8 cellular contexts compared by ENCODE assay signal in the genomic region with DNA sequence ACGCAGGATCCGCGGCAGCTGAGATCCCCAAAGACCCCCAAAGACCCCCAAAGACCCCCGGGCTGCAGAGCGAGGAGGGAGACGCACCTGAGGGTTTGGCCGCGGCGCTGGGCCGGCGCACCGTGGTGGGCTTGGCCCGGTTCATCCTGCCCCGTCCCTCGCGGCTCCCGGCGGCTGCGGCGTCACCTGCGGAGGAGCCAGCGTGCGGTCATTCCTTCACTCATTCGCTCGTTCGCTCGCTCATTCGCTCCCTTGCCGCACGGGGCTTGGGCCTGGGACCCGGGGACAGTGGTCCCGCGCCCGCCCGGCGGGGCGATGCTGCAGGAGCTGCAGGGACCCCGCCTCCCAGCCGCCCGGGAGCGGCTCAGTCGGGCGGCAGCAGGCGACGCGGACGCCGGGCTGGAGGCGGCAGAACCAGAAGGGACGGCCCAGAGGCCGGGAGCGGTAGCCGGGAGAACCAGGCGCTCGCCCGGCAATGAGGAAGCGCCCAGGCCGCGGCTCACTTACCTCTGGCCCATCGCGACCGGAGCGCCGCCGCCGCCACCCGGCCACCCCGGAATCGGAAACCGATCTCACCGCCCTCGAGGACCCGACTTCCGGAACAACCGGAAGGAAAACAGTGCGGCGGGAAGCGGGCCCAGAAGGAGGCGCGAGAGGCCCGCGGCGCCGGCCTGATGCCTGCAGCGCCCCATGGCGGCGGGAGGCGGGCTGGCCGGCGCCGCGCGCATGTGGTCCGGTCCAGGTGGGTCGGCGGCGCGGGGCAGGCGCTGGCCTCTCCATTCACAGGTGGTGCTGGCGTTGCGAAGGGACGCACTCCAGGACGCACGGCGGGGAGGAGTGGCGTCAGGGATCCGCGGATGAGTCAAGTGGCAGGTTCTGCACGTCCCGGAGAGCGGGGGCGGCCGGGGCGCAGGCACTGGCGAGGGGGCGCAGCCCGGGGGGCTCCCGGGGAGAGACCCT. TPM values are rescaled to one million over a fixed set of nuclear protein-coding genes. Genes with fewer than 3 reads are reported as not detected.
DNase-seq lines count a peak whose midpoint lies in the region; ATAC-seq and TF ChIP-seq lines count a peak whose summit lies in the region.

A gene with protein sequence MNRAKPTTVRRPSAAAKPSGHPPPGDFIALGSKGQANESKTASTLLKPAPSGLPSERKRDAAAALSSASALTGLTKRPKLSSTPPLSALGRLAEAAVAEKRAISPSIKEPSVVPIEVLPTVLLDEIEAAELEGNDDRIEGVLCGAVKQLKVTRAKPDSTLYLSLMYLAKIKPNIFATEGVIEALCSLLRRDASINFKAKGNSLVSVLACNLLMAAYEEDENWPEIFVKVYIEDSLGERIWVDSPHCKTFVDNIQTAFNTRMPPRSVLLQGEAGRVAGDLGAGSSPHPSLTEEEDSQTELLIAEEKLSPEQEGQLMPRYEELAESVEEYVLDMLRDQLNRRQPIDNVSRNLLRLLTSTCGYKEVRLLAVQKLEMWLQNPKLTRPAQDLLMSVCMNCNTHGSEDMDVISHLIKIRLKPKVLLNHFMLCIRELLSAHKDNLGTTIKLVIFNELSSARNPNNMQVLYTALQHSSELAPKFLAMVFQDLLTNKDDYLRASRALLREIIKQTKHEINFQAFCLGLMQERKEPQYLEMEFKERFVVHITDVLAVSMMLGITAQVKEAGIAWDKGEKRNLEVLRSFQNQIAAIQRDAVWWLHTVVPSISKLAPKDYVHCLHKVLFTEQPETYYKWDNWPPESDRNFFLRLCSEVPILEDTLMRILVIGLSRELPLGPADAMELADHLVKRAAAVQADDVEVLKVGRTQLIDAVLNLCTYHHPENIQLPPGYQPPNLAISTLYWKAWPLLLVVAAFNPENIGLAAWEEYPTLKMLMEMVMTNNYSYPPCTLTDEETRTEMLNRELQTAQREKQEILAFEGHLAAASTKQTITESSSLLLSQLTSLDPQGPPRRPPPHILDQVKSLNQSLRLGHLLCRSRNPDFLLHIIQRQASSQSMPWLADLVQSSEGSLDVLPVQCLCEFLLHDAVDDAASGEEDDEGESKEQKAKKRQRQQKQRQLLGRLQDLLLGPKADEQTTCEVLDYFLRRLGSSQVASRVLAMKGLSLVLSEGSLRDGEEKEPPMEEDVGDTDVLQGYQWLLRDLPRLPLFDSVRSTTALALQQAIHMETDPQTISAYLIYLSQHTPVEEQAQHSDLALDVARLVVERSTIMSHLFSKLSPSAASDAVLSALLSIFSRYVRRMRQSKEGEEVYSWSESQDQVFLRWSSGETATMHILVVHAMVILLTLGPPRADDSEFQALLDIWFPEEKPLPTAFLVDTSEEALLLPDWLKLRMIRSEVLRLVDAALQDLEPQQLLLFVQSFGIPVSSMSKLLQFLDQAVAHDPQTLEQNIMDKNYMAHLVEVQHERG (N-terminal part only) (minus strand): TSS at position 574 of the 960 bp plus-strand sequence. CDS start 429 bp downstream, at position 145.

- no peaks in the 10 kb centered on the region for H3K27me3 ChIP-seq in testis

- POLR2A ChIA-PET in HEK293 (lab: Yijun Ruan, JAX) = interaction anchor here (0.6 to 2.2 kb wide), 4 partner anchors 28 to 37 kb away, joined by 3 to 10 read pairs (median 5); no protein-coding TSS in a partner anchor

- peak; percentile 96 for ATAC-seq in omental fat pad (ENCODE audit: low FRiP score)

- H3K4me3 ChIP-seq in HEK293 (ENCODE audit: low read depth, low read length) = peak within 1 kb of the TSS; percentile 89
- peak within 1 kb of the TSS; percentile 82 for H3K4me3 ChIP-seq in SK-N-MC
- peak within 1 kb of the TSS; percentile 100 for H3K4me3 ChIP-seq in testis

- peaks cover 6 to 34% of the 10 kb centered on the region in 2 experiments; a peak in 2 of 3 replicates for H3K36me3 ChIP-seq in HEK293 (ENCODE audit: control insufficient read depth in 2 of 2, insufficient read depth in 1 of 2, low read length in 2 of 2)
- H3K36me3 ChIP-seq in SK-N-MC (ENCODE audit: insufficient read depth, low read length) = peaks cover 19% of the 10 kb centered on the region; the same call in 1 of the 2 replicates
- no peaks in the 10 kb centered on the region for H3K36me3 ChIP-seq in testis (ENCODE audit: low read depth, missing control alignments)

- DNase-seq in GM04503 (ENCODE audit: low read depth) = peak; percentile 35
- DNase-seq in MV-4-11 (lab: John Stamatoyannopoulos, UW) = peak; percentile 85
- peak; percentile 35 for DNase-seq in SK-N-MC (ENCODE audit: low read depth, low spot score)
- peak; percentile 90 for DNase-seq in activated naive CD4-positive, alpha-beta T cell treated with anti-CD3 and anti-CD28 coated beads, Interleukin-2, amount 50 U/mL, for 16 hours
- peak; percentile 91 for DNase-seq in glomerular visceral epithelial cell (ENCODE audit: extremely low spot score)
- DNase-seq in omental fat pad (ENCODE audit: low spot score) = peak; percentile 68
- DNase-seq in testis = peak; percentile 95

- TF ChIP-seq CTCF in HEK293 (tag by site-specific recombination; IDR thresholded peaks at IDR 0.05) = peak; percentile 50
- TF ChIP-seq CTCF in omental fat pad (IDR thresholded peaks at IDR 0.05) = peak in 2 of 3 donors; percentile 86 to 95
- TF ChIP-seq CTCF in testis (IDR thresholded peaks at IDR 0.05) = peak; percentile 91 to 99 (median 98)

- CTCF ChIA-PET in HEK293 (lab: Yijun Ruan, JAX) = interaction anchor here (0.6 to 1.9 kb wide), 12 partner anchors 13 to 343 kb away, joined by 3 to 11 read pairs (median 3); a partner anchor contains a TSS

- peak within 1 kb of the TSS; percentile 89 for H3K9ac ChIP-seq in SK-N-MC (ENCODE audit: insufficient read length)

- intact Hi-C loops in testis (cut with DNase I; ENCODE audit: low total_unique reads) = no loop called here

- H3K27ac ChIP-seq in HEK293 (ENCODE audit: extremely low read depth, low read depth, low read length) = peak within 1 kb of the TSS; percentile 78; the same call in 1 of the 2 replicates
- peak within 1 kb of the TSS; percentile 48; the same call in 1 of the 2 replicates for H3K27ac ChIP-seq in SK-N-MC
- peak within 1 kb of the TSS; percentile 33 to 53 for H3K27ac ChIP-seq in testis

- WGBS in testis, 2 donors = 0 to 1% methylated on average over 24 to 111 of the region's 118 CpGs

- TF ChIP-seq POLR2A in testis (IDR thresholded peaks at IDR 0.05) = no peak

- H3K9me3 ChIP-seq in HEK293 (ENCODE audit: control insufficient read depth, insufficient read depth, low read depth, low read length) (no peaks in the 10 kb centered on the region), SK-N-MC (ENCODE audit: low read depth, low read length) (no peaks in the 10 kb centered on the region), testis (no peaks in the 10 kb centered on the region)

- H3K4me1 ChIP-seq in HEK293 (ENCODE audit: control insufficient read depth, insufficient read depth, low read length) (no peaks in the 10 kb centered on the region), testis (peaks cover 9% of the 10 kb centered on the region)

TF ChIP-seq in HEK293, 187 proteins besides CTCF, POLR2A, EP300 and RAD21 (continues in another document):
- TF ChIP-seq ZNF561 (tag by site-specific recombination; IDR thresholded peaks at IDR 0.05; ENCODE audit: borderline replicate concordance) = peak; percentile 68
- 0 out of 2 replicates have a peak, but pooled peaks have one; percentile 35 for TF ChIP-seq KLF8 (tag by site-specific recombination; IDR thresholded peaks at IDR 0.05)
- TF ChIP-seq SP7 (tag by site-specific recombination; IDR thresholded peaks at IDR 0.05) = 0 out of 2 replicates have a peak, but pooled peaks have one; percentile 19
- TF ChIP-seq, protein P1, sequence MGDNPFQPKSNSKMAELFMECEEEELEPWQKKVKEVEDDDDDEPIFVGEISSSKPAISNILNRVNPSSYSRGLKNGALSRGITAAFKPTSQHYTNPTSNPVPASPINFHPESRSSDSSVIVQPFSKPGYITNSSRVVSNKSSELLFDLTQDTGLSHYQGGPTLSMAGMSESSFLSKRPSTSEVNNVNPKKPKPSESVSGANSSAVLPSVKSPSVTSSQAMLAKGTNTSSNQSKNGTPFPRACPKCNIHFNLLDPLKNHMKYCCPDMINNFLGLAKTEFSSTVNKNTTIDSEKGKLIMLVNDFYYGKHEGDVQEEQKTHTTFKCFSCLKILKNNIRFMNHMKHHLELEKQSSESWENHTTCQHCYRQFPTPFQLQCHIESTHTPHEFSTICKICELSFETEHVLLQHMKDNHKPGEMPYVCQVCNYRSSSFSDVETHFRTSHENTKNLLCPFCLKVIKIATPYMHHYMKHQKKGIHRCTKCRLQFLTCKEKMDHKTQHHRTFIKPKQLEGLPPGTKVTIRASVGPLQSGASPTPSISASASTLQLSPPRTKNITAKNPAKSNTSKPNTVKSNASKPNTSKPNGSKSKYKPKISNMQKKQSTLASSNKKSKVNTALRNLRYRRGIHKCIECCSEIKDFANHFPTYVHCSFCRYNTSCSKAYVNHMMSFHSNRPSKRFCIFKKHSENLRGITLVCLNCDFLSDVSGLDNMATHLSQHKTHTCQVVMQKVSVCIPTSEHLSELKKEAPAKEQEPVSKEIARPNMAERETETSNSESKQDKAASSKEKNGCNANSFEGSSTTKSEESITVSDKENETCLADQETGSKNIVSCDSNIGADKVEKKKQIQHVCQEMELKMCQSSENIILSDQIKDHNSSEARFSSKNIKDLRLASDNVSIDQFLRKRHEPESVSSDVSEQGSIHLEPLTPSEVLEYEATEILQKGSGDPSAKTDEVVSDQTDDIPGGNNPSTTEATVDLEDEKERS (tag by site-specific recombination; IDR thresholded peaks at IDR 0.05) = no peak
- TF ChIP-seq, protein P2, sequence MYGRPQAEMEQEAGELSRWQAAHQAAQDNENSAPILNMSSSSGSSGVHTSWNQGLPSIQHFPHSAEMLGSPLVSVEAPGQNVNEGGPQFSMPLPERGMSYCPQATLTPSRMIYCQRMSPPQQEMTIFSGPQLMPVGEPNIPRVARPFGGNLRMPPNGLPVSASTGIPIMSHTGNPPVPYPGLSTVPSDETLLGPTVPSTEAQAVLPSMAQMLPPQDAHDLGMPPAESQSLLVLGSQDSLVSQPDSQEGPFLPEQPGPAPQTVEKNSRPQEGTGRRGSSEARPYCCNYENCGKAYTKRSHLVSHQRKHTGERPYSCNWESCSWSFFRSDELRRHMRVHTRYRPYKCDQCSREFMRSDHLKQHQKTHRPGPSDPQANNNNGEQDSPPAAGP (tag by site-specific recombination; IDR thresholded peaks at IDR 0.05) = no peak
- no peak for TF ChIP-seq HOXC10 (CRISPR knock-in tag; IDR thresholded peaks at IDR 0.05)
- TF ChIP-seq, protein P3, sequence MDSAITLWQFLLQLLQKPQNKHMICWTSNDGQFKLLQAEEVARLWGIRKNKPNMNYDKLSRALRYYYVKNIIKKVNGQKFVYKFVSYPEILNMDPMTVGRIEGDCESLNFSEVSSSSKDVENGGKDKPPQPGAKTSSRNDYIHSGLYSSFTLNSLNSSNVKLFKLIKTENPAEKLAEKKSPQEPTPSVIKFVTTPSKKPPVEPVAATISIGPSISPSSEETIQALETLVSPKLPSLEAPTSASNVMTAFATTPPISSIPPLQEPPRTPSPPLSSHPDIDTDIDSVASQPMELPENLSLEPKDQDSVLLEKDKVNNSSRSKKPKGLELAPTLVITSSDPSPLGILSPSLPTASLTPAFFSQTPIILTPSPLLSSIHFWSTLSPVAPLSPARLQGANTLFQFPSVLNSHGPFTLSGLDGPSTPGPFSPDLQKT (IDR thresholded peaks at IDR 0.05; ENCODE audit: borderline replicate concordance, low read depth, low read length) = peak; percentile 69; the same call in 1 of the 2 replicates

RNA-seq across cellular contexts. Expression of the gene that starts here (rescaled TPM):
- total RNA-seq in omental fat pad (10 to 100 TPM; 22.4 to 39.4 (median 32.0) TPM), testis (100 to 1,000 TPM; 142 to 185 TPM)
- polyA plus RNA-seq in testis (ENCODE audit: insufficient read depth, low read depth, low replicate concordance) = 142 TPM

Comparison
In these comparisons a context has a peak if more than half of its experiments do, and no peak if none do; other contexts are left out.
1. Peak in every context shown above with its lines: DNase-seq, ATAC-seq, H3K4me3 ChIP-seq and H3K27ac ChIP-seq.
2. DNase-seq: peak in every context shown above with its lines; median percentile 95 in testis; 91 in glomerular visceral epithelial cell; 90 in activated naive CD4-positive, alpha-beta T cell treated with anti-CD3 and anti-CD28 coated beads, Interleukin-2, amount 50 U/mL, for 16 hours; 85 in MV-4-11; 68 in omental fat pad; 35 in GM04503; 35 in SK-N-MC.